Comparison of ENCODE assay signal across 35 cellular contexts in the genomic region with DNA sequence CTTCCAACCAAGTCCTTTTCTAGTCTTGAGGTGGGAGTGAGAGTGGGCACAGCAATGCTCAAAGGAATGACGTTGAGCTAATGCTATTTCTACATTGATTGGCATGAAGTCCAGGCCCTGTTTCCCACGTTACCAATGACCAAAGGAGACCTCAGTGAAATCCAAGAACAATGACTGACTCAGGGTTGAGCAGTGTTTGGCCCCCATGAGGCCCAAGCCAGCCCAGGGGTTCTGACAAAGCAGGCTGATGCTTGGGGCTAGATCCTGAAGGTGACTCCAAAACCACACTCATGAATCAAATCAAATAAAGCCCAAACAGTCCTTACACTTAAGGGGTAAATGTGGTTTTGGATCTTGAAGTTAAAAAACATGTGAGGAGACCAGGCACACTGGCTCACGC.
"Had no signal": no experiment of that assay in that cellular context is flagged by ENCODE, and none has a peak within 500 bp of the region (broad histone marks: within the 10 kb centered on the region; RNA-seq: fewer than 3 reads in every experiment).

No MANE protein-coding gene starts in this region.

- H3K4me2 ChIP-seq: KMS-11 had no signal

- H3K4me3 ChIP-seq: MG63 had no signal

- H3K36me3 ChIP-seq: MG63 had no signal

- H3K9me3 ChIP-seq: MG63 had no signal

- H3K27ac ChIP-seq: KMS-11 had no signal

- H3K27me3 ChIP-seq: MG63 had no signal

- H3K9ac ChIP-seq: KMS-11 had no signal

- DNase-seq: Karpas-422, Kasumi-1, MG63, MM.1S, MV-4-11, NCI-H1048, NCI-H1092, NCI-H1092 treated with DMSO at 0.1 percent for 48 hours, NCI-H1105, NCI-H1105 treated with DMSO at 0.1 percent for 48 hours, NCI-H1417, NCI-H1417 treated with DMSO at 0.1 percent for 48 hours, NCI-H1436, NCI-H1436 treated with DMSO at 0.1 percent for 48 hours, NCI-H146, NCI-H1694, NCI-H1694 treated with DMSO at 0.1 percent for 48 hours, NCI-H187 treated with DMSO at 0.1 percent for 48 hours, NCI-H1930, NCI-H2029, NCI-H2029 treated with DMSO at 0.1 percent for 48 hours, NCI-H2081, NCI-H2081 treated with DMSO at 0.1 percent for 48 hours, NCI-H2107, NCI-H2171, NCI-H2171 treated with DMSO at 0.1 percent for 48 hours, NCI-H2227 treated with DMSO at 0.1 percent for 48 hours, NCI-H226, NCI-H345, NCI-H446, NCI-H446 treated with DMSO at 0.1 percent for 48 hours, NCI-H510A, NCI-H510A treated with DMSO at 0.1 percent for 48 hours, NCI-H524 had no signal
